ENCODE assay signal across 25 cellular contexts in genomic region chr12:57512665-57513064, GRCh38. TPM values are rescaled to one million over a fixed set of nuclear protein-coding genes. Genes with fewer than 3 reads are reported as not detected.
DNase-seq lines count a peak whose midpoint lies in the region; ATAC-seq, FAIRE-seq and TF ChIP-seq lines count a peak whose summit lies in the region.
"Had no signal": no experiment of that assay in that cellular context is flagged by ENCODE, and none has a peak within 500 bp of the region (broad histone marks: within the 10 kb centered on the region; RNA-seq: fewer than 3 reads in every experiment).

No MANE protein-coding gene starts in this region.

- H3K9me3 ChIP-seq in A549 (no peaks in the 10 kb centered on the region), mesenchymal stem cell (ENCODE audit: control insufficient read depth, low read length) (no peaks in the 10 kb centered on the region)
- H3K9me3 ChIP-seq in CD8-positive, alpha-beta T cell (ENCODE audit: low read length) = no peaks in the 10 kb centered on the region
- H3K9me3 ChIP-seq: colonic mucosa, HAP-1, heart right ventricle, left ventricle myocardium inferior, neutrophil, SK-N-SH had no signal

- H3K4me3 Mint-ChIP-seq in CD8-positive, alpha-beta T cell = no peak overlapping the region
- no peak overlapping the region for H3K4me3 Mint-ChIP-seq in activated CD8-positive, alpha-beta T cell treated with anti-CD3 and anti-CD28 coated beads, Interleukin-2, amount 10 ng/mL, durations not matched to agents 7 days and 5 days

- CTCF ChIA-PET in A549 (lab: Yijun Ruan, JAX) = interaction anchor here (1.3 to 2.1 kb wide), 2 partner anchors 10 to 53 kb away, joined by 3 to 11 read pairs; no protein-coding TSS in a partner anchor
- CTCF ChIA-PET in CD8-positive, alpha-beta T cell (lab: Charles Lee) = interaction anchor here (1.5 kb wide), 1 partner anchor 50 kb away, joined by 4 read pairs; no protein-coding TSS in a partner anchor
- CTCF ChIA-PET in activated CD8-positive, alpha-beta T cell treated with anti-CD3 and anti-CD28 coated beads, Interleukin-2, amount 10 ng/mL, durations not matched to agents 7 days and 5 days (lab: Charles Lee) = interaction anchor here (1.2 to 1.7 kb wide), 3 partner anchors 15 to 80 kb away, joined by 3 to 4 read pairs (median 3); no protein-coding TSS in a partner anchor

- no peak overlapping the region for H3K14ac ChIP-seq in mesenchymal stem cell (ENCODE audit: low read length in 2 of 2)

- no peak for TF ChIP-seq POLR2A in A549 (IDR thresholded peaks at IDR 0.05; ENCODE audit: low read length)

- no peaks in the 10 kb centered on the region for H3K9me3 Mint-ChIP-seq in CD8-positive, alpha-beta T cell
- H3K9me3 Mint-ChIP-seq in activated CD8-positive, alpha-beta T cell treated with anti-CD3 and anti-CD28 coated beads, Interleukin-2, amount 10 ng/mL, durations not matched to agents 7 days and 5 days (ENCODE audit: insufficient read depth) = no peaks in the 10 kb centered on the region

- no peak for TF ChIP-seq RAD21 in A549 (conservative IDR thresholded peaks at IDR 0.05 in 1 of 2, IDR thresholded peaks at IDR 0.05 in 1 of 2)

- WGBS in A549 (ENCODE audit: missing lambda C conversion rate) = 92% methylated on average over 6 of the region's 6 CpGs
- WGBS in mesenchymal stem cell = 98% methylated on average over 6 of the region's 6 CpGs

- H4K91ac ChIP-seq in mesenchymal stem cell (ENCODE audit: low read length) = no peak overlapping the region

- POLR2A ChIA-PET in A549 (lab: Yijun Ruan, JAX) = interaction anchor here (0.8 kb wide), 1 partner anchor 8 kb away, joined by 3 read pairs; the partner anchor contains the start of gene DDIT3
- POLR2A ChIA-PET in CD8-positive, alpha-beta T cell (lab: Charles Lee) = interaction anchor here (1.7 kb wide), 1 partner anchor 11 kb away, joined by 6 read pairs; no protein-coding TSS in a partner anchor
- POLR2A ChIA-PET in activated CD8-positive, alpha-beta T cell treated with anti-CD3 and anti-CD28 coated beads, Interleukin-2, amount 10 ng/mL, durations not matched to agents 7 days and 5 days (lab: Charles Lee) = interaction anchor here (1.0 kb wide), 1 partner anchor 434 kb away, joined by 6 read pairs; no protein-coding TSS in a partner anchor

- H2AFZ ChIP-seq in mesenchymal stem cell (ENCODE audit: low read depth, low read length) = no peak overlapping the region

- no peak overlapping the region for H3K9ac ChIP-seq in mesenchymal stem cell (ENCODE audit: low read length)
- H3K9ac ChIP-seq: SK-N-SH had no signal

- H3K18ac ChIP-seq in mesenchymal stem cell (ENCODE audit: low read depth in 1 of 2, low read length in 2 of 2) = no peak overlapping the region

- no peak overlapping the region for H2BK15ac ChIP-seq in mesenchymal stem cell (ENCODE audit: low read depth, poor library complexity, severe bottlenecking)

- H3K4ac ChIP-seq in mesenchymal stem cell (ENCODE audit: low read depth in 1 of 2, low read length in 2 of 2) = no peak overlapping the region

- H3K4me2 ChIP-seq in A549 (no peak overlapping the region), mesenchymal stem cell (ENCODE audit: low read length, poor library complexity, severe bottlenecking) (no peak overlapping the region)
- H3K4me2 ChIP-seq: SK-N-SH, smooth muscle cell had no signal

- DNase-seq in A549 (ENCODE audit: low read depth in 1 of 2, low spot score in 1 of 2) = no peak
- no peak for DNase-seq in CD8-positive, alpha-beta T cell
- DNase-seq in activated CD8-positive, alpha-beta T cell treated with anti-CD3 and anti-CD28 coated beads, Interleukin-2, amount 10 ng/mL, durations not matched to agents 7 days and 5 days = no peak
- no peak for DNase-seq in mesenchymal stem cell
- no peak for DNase-seq in NCI-H1436 treated with DMSO at 0.1 percent for 48 hours (lab: John Stamatoyannopoulos, UW)
- no peak for DNase-seq in NCI-H524 (lab: John Stamatoyannopoulos, UW)
- DNase-seq in NCI-H1694 treated with DMSO at 0.1 percent for 48 hours (lab: John Stamatoyannopoulos, UW) = no peak
- DNase-seq: activated CD4-positive, CD25-positive, alpha-beta regulatory T cell; colonic mucosa; EL; heart right ventricle; Karpas-422; left ventricle myocardium inferior; NCI-H1092; NCI-H524 treated with DMSO at 0.1 percent for 48 hours; SK-N-SH; stimulated activated CD4-positive, alpha-beta T cell treated with anti-CD3 and anti-CD28 coated beads, Interleukin-4, amount 100 ng/mL, for 1 hour; T-helper 9 cell had no signal

- no peaks in the 10 kb centered on the region for H3K27me3 ChIP-seq in CD8-positive, alpha-beta T cell (ENCODE audit: insufficient read depth, low read length)
- H3K27me3 ChIP-seq in mesenchymal stem cell (ENCODE audit: control insufficient read depth in 1 of 2, insufficient read depth in 1 of 2, low read length in 2 of 2) = no peaks in the 10 kb centered on the region
- H3K27me3 ChIP-seq: colonic mucosa, heart right ventricle, neutrophil had no signal

- peaks cover 81% of the 10 kb centered on the region for H3K36me3 Mint-ChIP-seq in CD8-positive, alpha-beta T cell
- H3K36me3 Mint-ChIP-seq in activated CD8-positive, alpha-beta T cell treated with anti-CD3 and anti-CD28 coated beads, Interleukin-2, amount 10 ng/mL, durations not matched to agents 7 days and 5 days (ENCODE audit: low read depth) = peaks cover 69% of the 10 kb centered on the region

- TF ChIP-seq EP300 in A549 (IDR thresholded peaks at IDR 0.05) = no peak

- no peak overlapping the region for H2BK5ac ChIP-seq in mesenchymal stem cell (ENCODE audit: low read depth, low read length, poor library complexity, severe bottlenecking)

- H3K4me3 ChIP-seq in A549 (no peak overlapping the region), mesenchymal stem cell (ENCODE audit: insufficient read depth in 1 of 2, low read depth in 1 of 2, low read length in 2 of 2) (no peak overlapping the region)
- H3K4me3 ChIP-seq in CD8-positive, alpha-beta T cell (ENCODE audit: low read depth, low read length) = no peak overlapping the region
- H3K4me3 ChIP-seq: colonic mucosa, HAP-1, heart right ventricle, left ventricle myocardium inferior, smooth muscle cell had no signal

- H3K27me3 Mint-ChIP-seq in CD8-positive, alpha-beta T cell (ENCODE audit: low read depth) = no peaks in the 10 kb centered on the region
- no peaks in the 10 kb centered on the region for H3K27me3 Mint-ChIP-seq in activated CD8-positive, alpha-beta T cell treated with anti-CD3 and anti-CD28 coated beads, Interleukin-2, amount 10 ng/mL, durations not matched to agents 7 days and 5 days (ENCODE audit: low read depth)
- H3K27me3 Mint-ChIP-seq: brain had no signal

- H3K23ac ChIP-seq in mesenchymal stem cell (ENCODE audit: low read length in 2 of 2) = no peak overlapping the region

- no peak for FAIRE-seq in A549 (lab: Jason Lieb, UNC)
- FAIRE-seq: endometrium, GM18507 had no signal

- H3K27ac Mint-ChIP-seq in CD8-positive, alpha-beta T cell = peak overlapping the region; percentile 73
- H3K27ac Mint-ChIP-seq in activated CD8-positive, alpha-beta T cell treated with anti-CD3 and anti-CD28 coated beads, Interleukin-2, amount 10 ng/mL, durations not matched to agents 7 days and 5 days = peak overlapping the region; percentile 62

- H3K4me1 ChIP-seq in A549 = peaks cover 13% of the 10 kb centered on the region
- no peaks in the 10 kb centered on the region for H3K4me1 ChIP-seq in CD8-positive, alpha-beta T cell (ENCODE audit: insufficient read depth, low read length)
- peaks cover 4% of the 10 kb centered on the region for H3K4me1 ChIP-seq in mesenchymal stem cell (ENCODE audit: control insufficient read depth, insufficient read depth, low read depth, low read length)
- H3K4me1 ChIP-seq: colonic mucosa, HAP-1 had no signal

- ATAC-seq in A549 = peak in 1 of 2 experiments; percentile 5; a peak in 1 of 6 replicates
- ATAC-seq in CD8-positive, alpha-beta T cell = no peak
- ATAC-seq in activated CD8-positive, alpha-beta T cell treated with anti-CD3 and anti-CD28 coated beads, Interleukin-2, amount 10 ng/mL, durations not matched to agents 7 days and 5 days = no peak
- ATAC-seq in GM18498 (IDR thresholded peaks at IDR 0.05; ENCODE audit: unreplicated experiment) = no peak
- ATAC-seq: heart right ventricle had no signal

- peaks cover 17% of the 10 kb centered on the region for H3K79me1 ChIP-seq in mesenchymal stem cell (replicated peaks; ENCODE audit: low read length, poor library complexity, severe bottlenecking)

- H4K8ac ChIP-seq in mesenchymal stem cell (ENCODE audit: low read length) = peak overlapping the region; percentile 38

- no peak overlapping the region for H2BK12ac ChIP-seq in mesenchymal stem cell (ENCODE audit: low read length in 2 of 2)

- H3K36me3 ChIP-seq in CD8-positive, alpha-beta T cell (ENCODE audit: insufficient read depth, low read length) = peaks cover 61% of the 10 kb centered on the region
- H3K36me3 ChIP-seq in mesenchymal stem cell (ENCODE audit: control insufficient read depth in 1 of 2, insufficient read depth in 2 of 2, low read depth in 1 of 2, low read length in 2 of 2) = peaks cover 63 to 77% of the 10 kb centered on the region in 2 experiments

- H2BK120ac ChIP-seq in mesenchymal stem cell (ENCODE audit: low read depth, low read length) = no peak overlapping the region

- peaks cover 5% of the 10 kb centered on the region for H3K4me1 Mint-ChIP-seq in CD8-positive, alpha-beta T cell (ENCODE audit: low read depth)
- H3K4me1 Mint-ChIP-seq in activated CD8-positive, alpha-beta T cell treated with anti-CD3 and anti-CD28 coated beads, Interleukin-2, amount 10 ng/mL, durations not matched to agents 7 days and 5 days (ENCODE audit: low read depth) = peaks cover 14% of the 10 kb centered on the region

- intact Hi-C loops in CD8-positive, alpha-beta T cell (cut with DNase I, micrococcal nuclease) = no loop called here

- H3K27ac ChIP-seq in A549 = no peak overlapping the region
- no peak overlapping the region for H3K27ac ChIP-seq in CD8-positive, alpha-beta T cell (ENCODE audit: low read depth, low read length)
- H3K27ac ChIP-seq in mesenchymal stem cell (ENCODE audit: low read length, poor library complexity, severe bottlenecking) = no peak overlapping the region
- H3K27ac ChIP-seq: colonic mucosa, heart right ventricle, left ventricle myocardium inferior, neutrophil had no signal

- TF ChIP-seq CTCF in A549 (IDR thresholded peaks at IDR 0.05) = no peak
- TF ChIP-seq CTCF in CD8-positive, alpha-beta T cell (IDR thresholded peaks at IDR 0.05) = no peak

- no peak overlapping the region for H2AK5ac ChIP-seq in mesenchymal stem cell (ENCODE audit: low read length, severe bottlenecking)

RNA-seq across cellular contexts. Expression of gene DDIT3, which starts 7.6 kb away (rescaled TPM):
- polyA plus RNA-seq in A549 (2011; rRNA removed) (73.1 and 93.0 TPM in 2 replicates), A549 (2017; fragmentation: RNase III; extraction: RNeasy Plus Mini Kit Qiagen cat#74134 plus additional on column Dnase treatment) (11.5 to 16.0 TPM (median 13.5 TPM) in 3 replicates)
- 23.4 and 24.8 TPM in 2 replicates for polyA plus RNA-seq in A549 (2012; cell fraction: cytosol; rRNA removed)
- 27.5 and 41.9 TPM in 2 replicates for polyA plus RNA-seq in A549 (2012; cell fraction: nucleus; rRNA removed)
- 34.1 and 35.5 TPM in 2 replicates for polyA minus RNA-seq in A549 (2011; rRNA and poly(A)+ RNA removed)
- total RNA-seq in CD8-positive, alpha-beta T cell = 100 to 1,000 TPM; 137 to 143 TPM
- 10 to 100 TPM; 14.9 to 15.0 TPM for total RNA-seq in activated CD8-positive, alpha-beta T cell treated with anti-CD3 and anti-CD28 coated beads, Interleukin-2, amount 10 ng/mL, durations not matched to agents 7 days and 5 days
- polyA plus RNA-seq in mesenchymal stem cell (2013, experiment 1 of 2) = 43.7 TPM
- polyA plus RNA-seq in mesenchymal stem cell (2013, experiment 2 of 2) = 45.0 TPM

RNA-seq across cellular contexts. Expression of gene MBD6, which starts 10.0 kb away (rescaled TPM):
- 4.6 and 7.3 TPM in 2 replicates for polyA plus RNA-seq in A549 (2011; rRNA removed)
- 6.5 and 10.2 TPM in 2 replicates for polyA plus RNA-seq in A549 (2012; cell fraction: cytosol; rRNA removed)
- 23.1 and 25.7 TPM in 2 replicates for polyA plus RNA-seq in A549 (2012; cell fraction: nucleus; rRNA removed)
- polyA plus RNA-seq in A549 (2017; fragmentation: RNase III; extraction: RNeasy Plus Mini Kit Qiagen cat#74134 plus additional on column Dnase treatment) = 18.7 to 25.3 TPM (median 24.2 TPM) in 3 replicates
- 10.5 and 16.5 TPM in 2 replicates for polyA minus RNA-seq in A549 (2011; rRNA and poly(A)+ RNA removed)
- total RNA-seq in CD8-positive, alpha-beta T cell = 10 to 100 TPM; 52.9 to 70.5 TPM
- total RNA-seq in activated CD8-positive, alpha-beta T cell treated with anti-CD3 and anti-CD28 coated beads, Interleukin-2, amount 10 ng/mL, durations not matched to agents 7 days and 5 days = 10 to 100 TPM; 68.4 to 71.4 TPM
- 44.2 TPM for polyA plus RNA-seq in mesenchymal stem cell (2013, experiment 1 of 2)
- 40.9 TPM for polyA plus RNA-seq in mesenchymal stem cell (2013, experiment 2 of 2)

RNA-seq across cellular contexts. Expression of gene MARS1, which starts 24.8 kb away (rescaled TPM):
- polyA plus RNA-seq in A549 (2011; rRNA removed) (372 and 406 TPM in 2 replicates), A549 (2017; fragmentation: RNase III; extraction: RNeasy Plus Mini Kit Qiagen cat#74134 plus additional on column Dnase treatment) (209 to 230 TPM (median 227 TPM) in 3 replicates)
- 236 and 247 TPM in 2 replicates for polyA plus RNA-seq in A549 (2012; cell fraction: cytosol; rRNA removed)
- 504 and 527 TPM in 2 replicates for polyA plus RNA-seq in A549 (2012; cell fraction: nucleus; rRNA removed)
- polyA minus RNA-seq in A549 (2011; rRNA and poly(A)+ RNA removed) = 428 and 497 TPM in 2 replicates
- total RNA-seq in CD8-positive, alpha-beta T cell = 100 to 1,000 TPM; 213 to 226 TPM
- total RNA-seq in activated CD8-positive, alpha-beta T cell treated with anti-CD3 and anti-CD28 coated beads, Interleukin-2, amount 10 ng/mL, durations not matched to agents 7 days and 5 days = 100 to 1,000 TPM; 275 to 291 TPM
- polyA plus RNA-seq in mesenchymal stem cell (2013, experiment 1 of 2) = 410 TPM
- 418 TPM for polyA plus RNA-seq in mesenchymal stem cell (2013, experiment 2 of 2)

RNA-seq across cellular contexts. Expression of gene ARHGAP9, which starts 33.0 kb away (rescaled TPM):
- polyA plus RNA-seq in A549 (2011; rRNA removed) (0.25 and 0.50 TPM in 2 replicates), A549 (2017; fragmentation: RNase III; extraction: RNeasy Plus Mini Kit Qiagen cat#74134 plus additional on column Dnase treatment) (0.20 to 0.29 TPM in 2 of 3 replicates, not detected in the other)
- polyA plus RNA-seq in A549 (2012; cell fraction: cytosol; rRNA removed) = 0.23 and 0.24 TPM in 2 replicates
- polyA plus RNA-seq in A549 (2012; cell fraction: nucleus; rRNA removed) = 0.62 and 0.77 TPM in 2 replicates
- not detected in 2 replicates for polyA minus RNA-seq in A549 (2011; rRNA and poly(A)+ RNA removed)
- total RNA-seq in CD8-positive, alpha-beta T cell = 100 to 1,000 TPM; 367 to 377 TPM
- total RNA-seq in activated CD8-positive, alpha-beta T cell treated with anti-CD3 and anti-CD28 coated beads, Interleukin-2, amount 10 ng/mL, durations not matched to agents 7 days and 5 days = 100 to 1,000 TPM; 243 to 248 TPM
- polyA plus RNA-seq in mesenchymal stem cell (2013, experiment 1 of 2) = 0.07 TPM
- polyA plus RNA-seq in mesenchymal stem cell (2013, experiment 2 of 2) = 0.12 TPM
- polyA plus RNA-seq: smooth muscle cell had no signal

RNA-seq across cellular contexts. Expression of gene DCTN2, which starts 34.3 kb away (rescaled TPM):
- polyA plus RNA-seq in A549 (2011; rRNA removed) (140 and 169 TPM in 2 replicates), A549 (2017; fragmentation: RNase III; extraction: RNeasy Plus Mini Kit Qiagen cat#74134 plus additional on column Dnase treatment) (203 to 211 TPM (median 211 TPM) in 3 replicates)
- polyA plus RNA-seq in A549 (2012; cell fraction: cytosol; rRNA removed) = 83.3 and 106 TPM in 2 replicates
- polyA plus RNA-seq in A549 (2012; cell fraction: nucleus; rRNA removed) = 139 and 202 TPM in 2 replicates
- polyA minus RNA-seq in A549 (2011; rRNA and poly(A)+ RNA removed) = 155 and 160 TPM in 2 replicates
- 10 to 100 TPM; 39.2 to 43.3 TPM for total RNA-seq in CD8-positive, alpha-beta T cell
- total RNA-seq in activated CD8-positive, alpha-beta T cell treated with anti-CD3 and anti-CD28 coated beads, Interleukin-2, amount 10 ng/mL, durations not matched to agents 7 days and 5 days = 10 to 100 TPM; 89.3 to 96.5 TPM
- 143 TPM for polyA plus RNA-seq in mesenchymal stem cell (2013, experiment 1 of 2)
- 134 TPM for polyA plus RNA-seq in mesenchymal stem cell (2013, experiment 2 of 2)

Comparison
In these comparisons a context has a peak if more than half of its experiments do, and no peak if none do; other contexts are left out.
1. RNA of gene DDIT3, which starts 7.6 kb away (total RNA-seq): 137 to 143 TPM in CD8-positive, alpha-beta T cell; 14.9 to 15.0 TPM in activated CD8-positive, alpha-beta T cell treated with anti-CD3 and anti-CD28 coated beads, Interleukin-2, amount 10 ng/mL, durations not matched to agents 7 days and 5 days; every median in the first group is over 4 times any median in the second.